23 cellular contexts compared by ENCODE assay signal in genomic region chr6:49332781-49333180, GRCh38.
"Had no signal": no experiment of that assay in that cellular context is flagged by ENCODE, and none has a peak within 500 bp of the region (broad histone marks: within the 10 kb centered on the region; RNA-seq: fewer than 3 reads in every experiment).

No MANE protein-coding gene starts in this region.

- H3K27ac ChIP-seq: coronary artery, gastroesophageal sphincter, heart left ventricle, neutrophil, pancreas, right lobe of liver, thoracic aorta, tibial nerve, upper lobe of left lung had no signal

- H3K27me3 ChIP-seq: gastroesophageal sphincter, heart left ventricle, neutrophil, pancreas, right lobe of liver, tibial nerve, upper lobe of left lung had no signal

- ATAC-seq: effector memory CD8-positive, alpha-beta T cell; esophagus mucosa; gastroesophageal sphincter; heart left ventricle; left lobe of liver; mucosa of descending colon; natural killer cell treated with Interleukin-12 subunit alpha and Interleukin-12 subunit beta and Interleukin-15 and Interleukin-18, amount 100 ng/mL, for 72 hours; pancreas; right lobe of liver; stimulated activated naive B cell treated with anti-CD40 and anti-IgM and Interleukin-4, amounts not matched to agents 10 μg/mL and 1 μg/mL and 100 μg/mL, for 72 hours had no signal

- H3K4me3 ChIP-seq: coronary artery, gastroesophageal sphincter, heart left ventricle, lung, mucosa of descending colon, pancreas, right lobe of liver, thoracic aorta, tibial nerve, upper lobe of left lung had no signal

- H3K36me3 ChIP-seq: gastroesophageal sphincter, heart left ventricle, neutrophil, pancreas, right lobe of liver, thoracic aorta, tibial nerve, upper lobe of left lung had no signal

- H3K4me1 ChIP-seq: heart left ventricle, pancreas, right lobe of liver, tibial nerve, upper lobe of left lung had no signal

- H3K9me3 ChIP-seq: gastroesophageal sphincter, neutrophil, pancreas, right lobe of liver, thoracic aorta, upper lobe of left lung had no signal

- DNase-seq: effector memory CD8-positive, alpha-beta T cell; heart left ventricle; hippocampal formation; kidney; mucosa of descending colon; naive B cell; pancreas; retina; right lobe of liver; small intestine; stimulated activated CD4-positive, alpha-beta T cell treated with anti-CD3 and anti-CD28 coated beads, Interleukin-15, amount 100 ng/mL, for 24 hours; stimulated activated CD4-positive, alpha-beta T cell treated with anti-CD3 and anti-CD28 coated beads, Interleukin-2, amount 100 ng/mL, for 48 hours; stimulated activated naive B cell treated with anti-CD40 and anti-IgM and Interleukin-4, amounts not matched to agents 10 μg/mL and 1 μg/mL and 100 μg/mL, for 72 hours; upper lobe of left lung had no signal
